Comparison of ENCODE assay signal across 24 cellular contexts in genomic region chr6:16121339-16121738, GRCh38. TPM values are rescaled to one million over a fixed set of nuclear protein-coding genes. Genes with fewer than 3 reads are reported as not detected.
DNase-seq lines count a peak whose midpoint lies in the region; ATAC-seq, FAIRE-seq and TF ChIP-seq lines count a peak whose summit lies in the region.
"Had no signal": no experiment of that assay in that cellular context is flagged by ENCODE, and none has a peak within 500 bp of the region (broad histone marks: within the 10 kb centered on the region; RNA-seq: fewer than 3 reads in every experiment).

No MANE protein-coding gene starts in this region.

- no peaks in the 10 kb centered on the region for H3K9me3 Mint-ChIP-seq in neural progenitor cell
- H3K9me3 Mint-ChIP-seq: CD4-positive, alpha-beta T cell; CD8-positive, alpha-beta T cell had no signal

- no peaks in the 10 kb centered on the region for H3K4me1 ChIP-seq in H1 (replicated peaks in 1 of 4; ENCODE audit: control insufficient read depth in 3 of 4, insufficient read depth in 4 of 4, low read length in 3 of 4)
- H3K4me1 ChIP-seq in neural progenitor cell = no peaks in the 10 kb centered on the region
- H3K4me1 ChIP-seq: A549, Caco-2 had no signal

- H3K79me2 ChIP-seq in H1 (ENCODE audit: control insufficient read depth in 1 of 2, insufficient read depth in 2 of 2, low read length in 2 of 2) (no peaks in the 10 kb centered on the region), neural progenitor cell (ENCODE audit: low read depth) (no peaks in the 10 kb centered on the region)

- no peak overlapping the region for H2BK20ac ChIP-seq in H1 (ENCODE audit: low read length)

- H3K4me2 ChIP-seq in H1 (ENCODE audit: insufficient read depth in 1 of 2, low read depth in 2 of 2, low read length in 2 of 2) (no peak overlapping the region), neural progenitor cell (no peak overlapping the region)
- H3K4me2 ChIP-seq: A549; BLaER1 treated with 17β-estradiol and CSF1 and Interleukin-3, amounts not matched to agents 10 nM and 100 nM had no signal

- H3K56ac ChIP-seq in H1 (replicated peaks; ENCODE audit: insufficient read length, low read depth, low read length) = no peak overlapping the region

- H2AK5ac ChIP-seq in H1 (ENCODE audit: low read depth, low read length) = no peak overlapping the region

- no peak for ATAC-seq in HG03108 (IDR thresholded peaks at IDR 0.05; ENCODE audit: unreplicated experiment)
- ATAC-seq in GM18519 (IDR thresholded peaks at IDR 0.05; ENCODE audit: low FRiP score, unreplicated experiment) = no peak
- ATAC-seq: A549; CD8-positive, alpha-beta T cell had no signal

- H3K27ac ChIP-seq in H1 (ENCODE audit: low read depth, low read length) (no peak overlapping the region), neural progenitor cell (no peak overlapping the region)
- H3K27ac ChIP-seq: 22Rv1; A549; BLaER1 treated with 17β-estradiol and CSF1 and Interleukin-3, amounts not matched to agents 10 nM and 100 nM; C4-2B had no signal

- H3F3A ChIP-seq in neural progenitor cell (ENCODE audit: low read depth) = no peaks in the 10 kb centered on the region

- no peak overlapping the region for H2BK5ac ChIP-seq in H1 (ENCODE audit: low read depth, low read length)

- POLR2A ChIA-PET in H1 (lab: Charles Lee; ENCODE audit: partially characterized antibody) = no interaction called here

- no peak overlapping the region for H2BK120ac ChIP-seq in H1 (replicated peaks; ENCODE audit: low read depth, low read length)

- no peak overlapping the region for H3K18ac ChIP-seq in H1 (ENCODE audit: extremely low read depth, low read length)

- H3K36me3 Mint-ChIP-seq in neural progenitor cell = no peaks in the 10 kb centered on the region
- H3K36me3 Mint-ChIP-seq: CD8-positive, alpha-beta T cell had no signal

- no peak for TF ChIP-seq POLR2A in H1 (IDR thresholded peaks at IDR 0.05; ENCODE audit: control extremely low read depth in 1 of 2, low read depth in 2 of 2, low read length in 2 of 2)

- no peaks in the 10 kb centered on the region for H3K79me1 ChIP-seq in H1 (ENCODE audit: low read depth, low read length)

- no peak overlapping the region for H3K9ac ChIP-seq in H1 (replicated peaks in 1 of 4; ENCODE audit: extremely low read depth in 1 of 4, low read depth in 3 of 4, low read length in 3 of 4)
- no peak overlapping the region for H3K9ac ChIP-seq in neural progenitor cell
- H3K9ac ChIP-seq: BLaER1 treated with 17β-estradiol and CSF1 and Interleukin-3, amounts not matched to agents 10 nM and 100 nM had no signal

- H3K14ac ChIP-seq in H1 (ENCODE audit: insufficient read length) = no peak overlapping the region

- no peak for TF ChIP-seq EP300 in H1 (IDR thresholded peaks at IDR 0.05; ENCODE audit: borderline replicate concordance in 1 of 2, low read depth in 2 of 2, low read length in 2 of 2)

- no peak overlapping the region for H2BK12ac ChIP-seq in H1 (ENCODE audit: low read depth, low read length)

- no peak overlapping the region for H3K4me3 Mint-ChIP-seq in neural progenitor cell
- H3K4me3 Mint-ChIP-seq: B cell; CD4-positive, alpha-beta T cell; CD8-positive, alpha-beta T cell had no signal

- no peak for FAIRE-seq in H1 (lab: Jason Lieb, UNC)
- FAIRE-seq: A549, D721Med, G401.6, GM18507, GM19239 had no signal

- TF ChIP-seq CTCF in H1 (IDR thresholded peaks at IDR 0.05; ENCODE audit: control extremely low read depth in 1 of 3, insufficient read depth in 1 of 3, low read depth in 1 of 3, low read length in 3 of 3) (no peak), neural progenitor cell (IDR thresholded peaks at IDR 0.05) (no peak)

- DNase-seq in NCI-H82 (lab: John Stamatoyannopoulos, UW) (peak; percentile 45), NCI-H82 treated with DMSO at 0.1 percent for 48 hours (lab: John Stamatoyannopoulos, UW; ENCODE audit: unreplicated experiment) (no peak), NCI-H146 treated with DMSO at 0.1 percent for 48 hours (lab: John Stamatoyannopoulos, UW; ENCODE audit: unreplicated experiment) (peak; percentile 27), H1 (ENCODE audit: low read depth in 1 of 2, low spot score in 2 of 2) (no peak), neural progenitor cell (ENCODE audit: low spot score) (no peak), SKM-1 (lab: John Stamatoyannopoulos, UW; ENCODE audit: unreplicated experiment) (no peak)
- DNase-seq: AML-193; Caco-2; Calu3; CD4-positive, alpha-beta T cell; CD8-positive, alpha-beta T cell; DMS79 treated with DMSO at 0.1 percent for 48 hours; GF-D8 had no signal

- H4K5ac ChIP-seq in H1 (ENCODE audit: insufficient read length, low read depth, low read length) = no peak overlapping the region

- H2BK15ac ChIP-seq in H1 (ENCODE audit: low read length) = no peak overlapping the region

- H4K20me1 ChIP-seq in H1 (replicated peaks in 1 of 2; ENCODE audit: control insufficient read depth in 1 of 2, insufficient read depth in 2 of 2, low read length in 2 of 2) = no peaks in the 10 kb centered on the region
- H4K20me1 ChIP-seq in neural progenitor cell (ENCODE audit: low read depth) = no peaks in the 10 kb centered on the region
- H4K20me1 ChIP-seq: BLaER1 treated with 17β-estradiol and CSF1 and Interleukin-3, amounts not matched to agents 10 nM and 100 nM had no signal

- CTCF ChIA-PET in H1 (lab: Charles Lee; ENCODE audit: partially characterized antibody) = interaction anchor here (1.6 kb wide), 1 partner anchor 430 kb away, joined by 3 read pairs; no protein-coding TSS in a partner anchor

- no peak overlapping the region for H4K8ac ChIP-seq in H1 (ENCODE audit: extremely low read depth, insufficient read depth, low read length)

- no peak overlapping the region for H3K23ac ChIP-seq in H1 (ENCODE audit: insufficient read length)

- no peak overlapping the region for H3K4ac ChIP-seq in H1 (replicated peaks; ENCODE audit: insufficient read length, low read depth, low read length)

- H3K4me3 ChIP-seq in H1 (ENCODE audit: extremely low read depth in 1 of 4, insufficient read depth in 2 of 4, low read depth in 3 of 4, low read length in 4 of 4) (no peak overlapping the region), neural progenitor cell (no peak overlapping the region)
- H3K4me3 ChIP-seq: A549; BLaER1 treated with 17β-estradiol and CSF1 and Interleukin-3, amounts not matched to agents 10 nM and 100 nM had no signal

- H3K27me3 ChIP-seq in H1 (replicated peaks in 1 of 4; ENCODE audit: control insufficient read depth in 3 of 4, extremely low read depth in 1 of 4, insufficient read depth in 3 of 4, low read length in 3 of 4) (no peaks in the 10 kb centered on the region), neural progenitor cell (no peaks in the 10 kb centered on the region)
- H3K27me3 ChIP-seq: BLaER1 treated with 17β-estradiol and CSF1 and Interleukin-3, amounts not matched to agents 10 nM and 100 nM had no signal

- no peaks in the 10 kb centered on the region for H3K23me2 ChIP-seq in H1 (ENCODE audit: low read depth, low read length)

- 97% methylated on average over 3 of the region's 3 CpGs; no CpG with 5 or more reads in 1 of the 2 experiments for WGBS in H1 (ENCODE audit: extremely low coverage in 1 of 2, insufficient coverage in 1 of 2, insufficient read length in 1 of 2, insufficient replicate concordance in 2 of 2, low coverage in 1 of 2, low lambda C conversion rate in 2 of 2, missing lambda C conversion rate in 1 of 2), 2 experiments

- H3K36me3 ChIP-seq in H1 (ENCODE audit: control insufficient read depth in 2 of 4, insufficient read depth in 4 of 4, low read length in 3 of 4) (no peaks in the 10 kb centered on the region), neural progenitor cell (no peaks in the 10 kb centered on the region)
- H3K36me3 ChIP-seq: BLaER1 treated with 17β-estradiol and CSF1 and Interleukin-3, amounts not matched to agents 10 nM and 100 nM had no signal

- H2AFZ ChIP-seq in H1 (ENCODE audit: low read length) (0 out of 2 replicates have a peak overlapping the region, but pooled peaks have one; percentile 34), neural progenitor cell (replicated peaks) (peak overlapping the region; percentile 57)

- peaks cover 3% of the 10 kb centered on the region for H3K4me1 Mint-ChIP-seq in neural progenitor cell

- peaks cover 3% of the 10 kb centered on the region for H3K27me3 Mint-ChIP-seq in neural progenitor cell (ENCODE audit: insufficient read depth, low read depth)

- no peak for TF ChIP-seq RAD21 in H1 (IDR thresholded peaks at IDR 0.05 in 1 of 2, conservative IDR thresholded peaks at IDR 0.05 in 1 of 2; ENCODE audit: low read depth in 2 of 2, low read length in 2 of 2)

- H4K91ac ChIP-seq in H1 (replicated peaks; ENCODE audit: insufficient read length, low read length) = no peak overlapping the region

- H3K27ac Mint-ChIP-seq in neural progenitor cell = no peak overlapping the region
- H3K27ac Mint-ChIP-seq: B cell; CD4-positive, alpha-beta T cell; CD8-positive, alpha-beta T cell had no signal

- no peaks in the 10 kb centered on the region for H3K9me3 ChIP-seq in H1 (ENCODE audit: insufficient read depth in 2 of 2, low read depth in 1 of 2, low read length in 1 of 2)
- no peaks in the 10 kb centered on the region for H3K9me3 ChIP-seq in neural progenitor cell (ENCODE audit: low read depth)
- H3K9me3 ChIP-seq: A549; BLaER1 treated with 17β-estradiol and CSF1 and Interleukin-3, amounts not matched to agents 10 nM and 100 nM; Caco-2 had no signal

TF ChIP-seq in H1, 55 proteins besides CTCF, POLR2A, EP300 and RAD21:
- no peak for TF ChIP-seq CHD1 (IDR thresholded peaks at IDR 0.05; ENCODE audit: low read depth, low read length)
- TF ChIP-seq SP1 (IDR thresholded peaks at IDR 0.05; ENCODE audit: low read depth, low read length) = no peak
- no peak for TF ChIP-seq GTF2F1 (IDR thresholded peaks at IDR 0.05; ENCODE audit: borderline replicate concordance, low read depth, low read length)
- no peak for TF ChIP-seq TAF7 (optimal IDR thresholded peaks at IDR 0.05; ENCODE audit: borderline replicate concordance, low read depth, low read length)
- TF ChIP-seq RNF2 (IDR thresholded peaks at IDR 0.05; ENCODE audit: borderline replicate concordance, low read depth, low read length, missing control alignments, poor library complexity, severe bottlenecking) = no peak
- no peak for TF ChIP-seq CREB1 (IDR thresholded peaks at IDR 0.05)
- TF ChIP-seq JUN (IDR thresholded peaks at IDR 0.05; ENCODE audit: low read depth, low read length) = no peak
- no peak for TF ChIP-seq CBX8 (IDR thresholded peaks at IDR 0.05; ENCODE audit: borderline replicate concordance, low read depth, low read length)

RNA-seq across cellular contexts. Expression of gene MYLIP, which starts 7.5 kb away (rescaled TPM):
- 26.9 and 28.2 TPM in 2 replicates for total RNA-seq in H1 (2021; fragmentation: NEBNext Ultra II Directional; extraction: Animal tissue kit (Norgen Biotek cat#: 25700))
- 20.8 and 21.1 TPM in 2 replicates for polyA plus RNA-seq in H1 (2011; rRNA removed)
- 29.7 TPM for polyA plus RNA-seq in H1 (2011; cell fraction: cytosol; rRNA removed)
- 29.8 TPM for polyA plus RNA-seq in H1 (2011; cell fraction: nucleus; rRNA removed)
- 22.7 to 26.2 TPM (median 24.0 TPM) in 4 replicates for polyA plus RNA-seq in H1 (2012, experiment 1 of 2)
- polyA plus RNA-seq in H1 (2012, experiment 2 of 2) = 6.3 TPM
- polyA plus RNA-seq in H1 (2013, experiment 1 of 2) = 13.8 TPM
- polyA plus RNA-seq in H1 (2013, experiment 2 of 2) = 14.5 TPM
- polyA minus RNA-seq in H1 (2011; rRNA and poly(A)+ RNA removed) = 43.7 and 50.8 TPM in 2 replicates
- polyA minus RNA-seq in H1 (2011; cell fraction: cytosol; rRNA and poly(A)+ RNA removed) = 27.7 TPM
- polyA minus RNA-seq in H1 (2011; cell fraction: nucleus; rRNA and poly(A)+ RNA removed) = 35.3 TPM
- total RNA-seq in neural progenitor cell (ENCODE audit: low replicate concordance) = 8.0 and 8.2 TPM in 2 replicates

Comparison
In these comparisons a context has a peak if more than half of its experiments do, and no peak if none do; other contexts are left out.
1. DNase-seq: peak in NCI-H82 (single experiment) and NCI-H146 treated with DMSO at 0.1 percent for 48 hours (single experiment); none in NCI-H82 treated with DMSO at 0.1 percent for 48 hours (single experiment), H1 (0 of 2), neural progenitor cell (single experiment) and SKM-1 (single experiment).